14 cellular contexts compared by ENCODE assay signal in the genomic region with DNA sequence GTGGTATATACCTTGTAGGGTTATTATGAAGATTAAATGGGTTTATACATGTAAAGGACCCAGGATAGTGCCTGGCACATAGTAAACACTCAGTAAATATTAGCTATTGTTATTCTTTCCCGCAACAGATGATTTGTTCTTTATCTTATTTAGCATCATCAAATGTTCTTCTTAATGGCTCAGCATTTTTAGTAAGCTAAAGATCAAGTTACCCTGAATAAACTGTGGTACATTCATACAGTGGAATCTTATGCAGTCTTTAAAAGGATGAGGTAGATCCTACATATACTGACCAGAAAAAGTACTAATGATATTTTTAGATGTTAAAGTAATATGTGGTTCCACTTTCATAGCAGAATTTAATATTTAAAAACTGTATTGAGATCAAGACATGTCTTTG.
A peak's percentile ranks its signal among the peaks of the same experiment; 100 is the strongest.
DNase-seq lines count a peak whose midpoint lies in the region; ATAC-seq, FAIRE-seq and TF ChIP-seq lines count a peak whose summit lies in the region.
"Had no signal": no experiment of that assay in that cellular context is flagged by ENCODE, and none has a peak within 500 bp of the region (broad histone marks: within the 10 kb centered on the region; RNA-seq: fewer than 3 reads in every experiment).

No MANE protein-coding gene starts in this region.

- peaks cover 6% of the 10 kb centered on the region for H3K4me1 Mint-ChIP-seq in MCF 10A (ENCODE audit: insufficient read depth, unreplicated experiment)

- H3K4me3 ChIP-seq in mammary epithelial cell (replicated peaks in 1 of 3; ENCODE audit: insufficient read depth in 1 of 3, low read depth in 2 of 3, low read length in 3 of 3) (no peak overlapping the region), K562 (no peak overlapping the region), psoas muscle (no peak overlapping the region)
- H3K4me3 ChIP-seq: BLaER1 treated with 17β-estradiol and CSF1 and Interleukin-3, amounts not matched to agents 10 nM and 100 nM; GM23338 had no signal

- H3K27ac Mint-ChIP-seq in MCF 10A (ENCODE audit: low read depth, unreplicated experiment): no peak overlapping the region
- H3K27ac Mint-ChIP-seq: CD4-positive, CD25-positive, alpha-beta regulatory T cell; GM23338 had no signal

- intact Hi-C loops in mammary epithelial cell (cut with micrococcal nuclease): no loop called here
- intact Hi-C loops in MCF 10A (cut with micrococcal nuclease): no loop called here
- intact Hi-C loops in K562 (cut with micrococcal nuclease): loop anchor here (5.0 to 10.0 kb wide), 2 partner anchors 156 to 804 kb away; partner anchors contain the start of genes CAPZA2 and TES
- intact Hi-C loops in psoas muscle (cut with DNase I): no loop called here

- no peak for DNase-seq in mammary epithelial cell
- DNase-seq in MCF 10A (ENCODE audit: unreplicated experiment): no peak
- DNase-seq in K562 (ENCODE audit: extremely low read depth in 1 of 4, low spot score in 3 of 4): no peak
- no peak for DNase-seq in psoas muscle
- DNase-seq: 8988T; ACHN; CD4-positive, CD25-positive, alpha-beta regulatory T cell; GF-D8; H7 had no signal

- 100% methylated on average over 1 of the region's 1 CpG for whole genome bisulfite sequencing in mammary epithelial cell (ENCODE audit: low coverage, missing lambda C conversion rate)
- 76% methylated on average over 1 of the region's 1 CpG for WGBS in K562 (ENCODE audit: insufficient coverage, low coverage, missing lambda C conversion rate)
- WGBS in psoas muscle, 3 donors: 51 to 87% (median 58%) methylated on average over 1 of the region's 1 CpG

- H3K27ac ChIP-seq in mammary epithelial cell (ENCODE audit: insufficient read depth, low read depth, low read length) (peak overlapping the region; percentile 92), K562 (ENCODE audit: extremely low read depth, low read depth, low read length) (no peak overlapping the region; the same call in 2 of the 3 replicates), psoas muscle (peak overlapping the region; percentile 78)
- H3K27ac ChIP-seq: BLaER1 treated with 17β-estradiol and CSF1 and Interleukin-3, amounts not matched to agents 10 nM and 100 nM had no signal

- BruUV-seq in mammary epithelial cell (replicated peaks; lab: Mats Ljungman, UMichigan) (no TSS peak), MCF 10A (replicated peaks; lab: Mats Ljungman, UMichigan) (no TSS peak), K562 (replicated peaks; lab: Mats Ljungman, UMichigan) (no TSS peak)

- no peak for TF ChIP-seq CTCF in mammary epithelial cell (conservative IDR thresholded peaks at IDR 0.05 in 1 of 2, IDR thresholded peaks at IDR 0.05 in 1 of 2; ENCODE audit: extremely low read depth in 1 of 2, insufficient read depth in 1 of 2, low read depth in 1 of 2, low read length in 2 of 2)
- TF ChIP-seq CTCF in MCF 10A (IDR thresholded peaks at IDR 0.05; ENCODE audit: unreplicated experiment): no peak
- TF ChIP-seq CTCF in K562 (IDR thresholded peaks at IDR 0.05 in 2 of 3, conservative IDR thresholded peaks at IDR 0.05 in 1 of 3; ENCODE audit: insufficient read depth in 2 of 3, low read depth in 1 of 3, low read length in 3 of 3): no peak
- TF ChIP-seq CTCF in psoas muscle (IDR thresholded peaks at IDR 0.05): no peak

- H3K9me3 Mint-ChIP-seq in MCF 10A (ENCODE audit: unreplicated experiment): no peaks in the 10 kb centered on the region
- H3K9me3 Mint-ChIP-seq: CD4-positive, CD25-positive, alpha-beta regulatory T cell; GM23338 had no signal

- H3K9ac ChIP-seq in mammary epithelial cell (ENCODE audit: insufficient read depth, low read length) (no peak overlapping the region), K562 (ENCODE audit: insufficient read depth in 1 of 2, low read depth in 2 of 2, low read length in 2 of 2) (peak overlapping the region in 1 of 2 experiments; percentile 10; a peak in 1 of 4 replicates)
- H3K9ac ChIP-seq: BLaER1 treated with 17β-estradiol and CSF1 and Interleukin-3, amounts not matched to agents 10 nM and 100 nM had no signal

- no peak overlapping the region for H2AFZ ChIP-seq in mammary epithelial cell (ENCODE audit: low read depth, low read length)
- H2AFZ ChIP-seq in K562 (ENCODE audit: low read depth, low read length): no peak overlapping the region
- H2AFZ ChIP-seq: GM23338 had no signal

- in situ Hi-C loops in mammary epithelial cell (cut with MboI; ENCODE audit: low sequenced_read_pairs in 2 of 2): no loop called here
- in situ Hi-C loops in K562 (cut with MboI): no loop called here

- H4K20me1 ChIP-seq in mammary epithelial cell (ENCODE audit: insufficient read depth, low read length) (no peaks in the 10 kb centered on the region), K562 (replicated peaks; ENCODE audit: control insufficient read depth, insufficient read depth, low read length) (peaks cover 5% of the 10 kb centered on the region; the same call in 1 of the 2 replicates)

- CTCF ChIA-PET in mammary epithelial cell (lab: Charles Lee; ENCODE audit: low non-redundant PET) (no interaction called here), MCF 10A (lab: Yijun Ruan, JAX) (no interaction called here), K562 (lab: Yijun Ruan, JAX; ENCODE audit: low intra/inter-chr PET ratio) (no interaction called here)

- TF ChIP-seq RAD21 in K562 (CRISPR knock-in tag; conservative IDR thresholded peaks at IDR 0.05 in 1 of 2, IDR thresholded peaks at IDR 0.05 in 1 of 2): no peak

- ATAC-seq in K562: no peak
- no peak for ATAC-seq in psoas muscle
- no peak for ATAC-seq in GM21786 (IDR thresholded peaks at IDR 0.05; ENCODE audit: unreplicated experiment)
- no peak for ATAC-seq in HG03442 (IDR thresholded peaks at IDR 0.05; ENCODE audit: unreplicated experiment)
- no peak for ATAC-seq in GM18520 (IDR thresholded peaks at IDR 0.05; ENCODE audit: unreplicated experiment)
- ATAC-seq: GM23338 had no signal

- H3K27me3 ChIP-seq in mammary epithelial cell (ENCODE audit: insufficient read depth, low read length) (no peaks in the 10 kb centered on the region), K562 (ENCODE audit: control insufficient read depth in 2 of 2, insufficient read depth in 2 of 2, low read length in 2 of 2) (no peaks in the 10 kb centered on the region), psoas muscle (ENCODE audit: insufficient read depth in 3 of 3, low read length in 2 of 3) (no peaks in the 10 kb centered on the region)
- H3K27me3 ChIP-seq: BLaER1 treated with 17β-estradiol and CSF1 and Interleukin-3, amounts not matched to agents 10 nM and 100 nM had no signal

- H3K27me3 Mint-ChIP-seq in MCF 10A (ENCODE audit: insufficient read depth, unreplicated experiment): no peaks in the 10 kb centered on the region
- H3K27me3 Mint-ChIP-seq: CD4-positive, CD25-positive, alpha-beta regulatory T cell had no signal

- H3K9me3 ChIP-seq in mammary epithelial cell (replicated peaks; ENCODE audit: insufficient read depth, low read length) (no peaks in the 10 kb centered on the region), K562 (replicated peaks; ENCODE audit: control insufficient read depth, insufficient read depth, low read depth, low read length) (no peaks in the 10 kb centered on the region), psoas muscle (no peaks in the 10 kb centered on the region)
- H3K9me3 ChIP-seq: BLaER1 treated with 17β-estradiol and CSF1 and Interleukin-3, amounts not matched to agents 10 nM and 100 nM had no signal

- H3K4me3 Mint-ChIP-seq in MCF 10A (ENCODE audit: unreplicated experiment): no peak overlapping the region
- H3K4me3 Mint-ChIP-seq: GM23338 had no signal

- H3K4me1 ChIP-seq in mammary epithelial cell (ENCODE audit: insufficient read depth, low read length): peaks cover 47% of the 10 kb centered on the region
- peaks cover 11 to 61% of the 10 kb centered on the region in 2 experiments for H3K4me1 ChIP-seq in K562 (replicated peaks in 1 of 2; ENCODE audit: control insufficient read depth in 2 of 2, insufficient read depth in 2 of 2, low read length in 2 of 2)
- peaks cover 82% of the 10 kb centered on the region for H3K4me1 ChIP-seq in psoas muscle

- POLR2A ChIA-PET in MCF 10A (lab: Yijun Ruan, JAX): no interaction called here
- POLR2A ChIA-PET in K562 (lab: Yijun Ruan, JAX): interaction anchor here (1.1 to 2.6 kb wide), 4 partner anchors 10 to 68 kb away, joined by 3 to 11 read pairs (median 8); no protein-coding TSS in a partner anchor

- H3K36me3 ChIP-seq in mammary epithelial cell (ENCODE audit: insufficient read depth, low read length) (no peaks in the 10 kb centered on the region), K562 (ENCODE audit: control insufficient read depth, insufficient read depth, low read length) (peaks cover 26% of the 10 kb centered on the region; the same call in 2 of the 3 replicates), psoas muscle (ENCODE audit: insufficient read depth in 1 of 2, low read depth in 1 of 2) (no peaks in the 10 kb centered on the region)
- H3K36me3 ChIP-seq: BLaER1 treated with 17β-estradiol and CSF1 and Interleukin-3, amounts not matched to agents 10 nM and 100 nM had no signal

- H3K79me2 ChIP-seq in mammary epithelial cell (ENCODE audit: insufficient read depth, low read length) (peaks cover 50% of the 10 kb centered on the region), K562 (ENCODE audit: control insufficient read depth, insufficient read depth, low read length) (peaks cover 96% of the 10 kb centered on the region)

- dilution Hi-C loops in mammary epithelial cell (cut with HindIII; ENCODE audit: low sequenced_read_pairs): no loop called here

- H3K4me2 ChIP-seq in mammary epithelial cell (ENCODE audit: insufficient read depth, low read depth, low read length) (no peak overlapping the region), K562 (ENCODE audit: insufficient read depth, low read length) (no peak overlapping the region; the same call in 1 of the 2 replicates)
- H3K4me2 ChIP-seq: BLaER1 treated with 17β-estradiol and CSF1 and Interleukin-3, amounts not matched to agents 10 nM and 100 nM; GM23338 had no signal

- H3K9me1 ChIP-seq in K562 (ENCODE audit: control insufficient read depth, insufficient read depth, low read length): no peaks in the 10 kb centered on the region

- no peak for TF ChIP-seq EP300 in K562 (IDR thresholded peaks at IDR 0.05; ENCODE audit: low read length)

- FAIRE-seq in K562 (lab: Jason Lieb, UNC): no peak

- no peak for TF ChIP-seq POLR2A in K562 (conservative IDR thresholded peaks at IDR 0.05)

- H3K36me3 Mint-ChIP-seq in MCF 10A (ENCODE audit: insufficient read depth, unreplicated experiment): no peaks in the 10 kb centered on the region
- H3K36me3 Mint-ChIP-seq: CD4-positive, CD25-positive, alpha-beta regulatory T cell had no signal

TF ChIP-seq in K562, 482 proteins besides CTCF, POLR2A, EP300 and RAD21 (continues in another document):
- TF ChIP-seq DDX20 (tag; IDR thresholded peaks at IDR 0.05; ENCODE audit: low read depth) (no peak), GABPB2 (CRISPR knock-in tag; conservative IDR thresholded peaks at IDR 0.05) (no peak), GTF2F1 (IDR thresholded peaks at IDR 0.05; ENCODE audit: low read depth, low read length) (no peak), MCM5 (IDR thresholded peaks at IDR 0.05; ENCODE audit: low read depth) (no peak)
- TF ChIP-seq, protein P1, sequence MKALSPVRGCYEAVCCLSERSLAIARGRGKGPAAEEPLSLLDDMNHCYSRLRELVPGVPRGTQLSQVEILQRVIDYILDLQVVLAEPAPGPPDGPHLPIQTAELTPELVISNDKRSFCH (CRISPR knock-in tag; IDR thresholded peaks at IDR 0.05): no peak
- TF ChIP-seq, protein P1 (tag; IDR thresholded peaks at IDR 0.05): no peak
